In genomic region chr7:107659666-107660065, GRCh38 we compare ENCODE assay signal across 9 cellular contexts. TPM values are rescaled to one million over a fixed set of nuclear protein-coding genes. Genes with fewer than 3 reads are reported as not detected.
DNase-seq lines count a peak whose midpoint lies in the region; ATAC-seq lines count a peak whose summit lies in the region.
"Had no signal": no experiment of that assay in that cellular context is flagged by ENCODE, and none has a peak within 500 bp of the region (broad histone marks: within the 10 kb centered on the region; RNA-seq: fewer than 3 reads in every experiment).

No MANE protein-coding gene starts in this region.

- H2BK12ac ChIP-seq in mesenchymal stem cell (ENCODE audit: low read length in 2 of 2), result no peak overlapping the region

- H2AFZ ChIP-seq in mesenchymal stem cell (ENCODE audit: low read depth, low read length), result no peak overlapping the region

- no peak overlapping the region for H2BK120ac ChIP-seq in mesenchymal stem cell (ENCODE audit: low read depth, low read length)

- H4K8ac ChIP-seq in mesenchymal stem cell (ENCODE audit: low read length), result no peak overlapping the region

- peaks cover 80% of the 10 kb centered on the region for H3K27me3 Mint-ChIP-seq in CD4-positive, CD25-positive, alpha-beta regulatory T cell
- peaks cover 4% of the 10 kb centered on the region for H3K27me3 Mint-ChIP-seq in activated T-helper 17 cell treated with anti-CD3 and anti-CD28 coated beads, Interleukin-2, amount 50 U/mL, for 72 hours

- no peak overlapping the region for H2BK5ac ChIP-seq in mesenchymal stem cell (ENCODE audit: low read depth, low read length, poor library complexity, severe bottlenecking)

- H3K27ac Mint-ChIP-seq in CD4-positive, CD25-positive, alpha-beta regulatory T cell, result no peak overlapping the region
- peak overlapping the region; percentile 83 for H3K27ac Mint-ChIP-seq in activated T-helper 17 cell treated with anti-CD3 and anti-CD28 coated beads, Interleukin-2, amount 50 U/mL, for 72 hours

- ATAC-seq in CD4-positive, CD25-positive, alpha-beta regulatory T cell (ENCODE audit: low read depth in 2 of 2), result peak; percentile 78 to 83
- ATAC-seq in HG03342 (IDR thresholded peaks at IDR 0.05; ENCODE audit: unreplicated experiment), result peak; percentile 47
- ATAC-seq in activated T-helper 17 cell treated with anti-CD3 and anti-CD28 coated beads, Interleukin-2, amount 50 U/mL, for 72 hours (replicated peaks), result peak; percentile 84
- no peak for ATAC-seq in HG03378 (IDR thresholded peaks at IDR 0.05; ENCODE audit: unreplicated experiment)

- no peak overlapping the region for H3K27ac ChIP-seq in CD4-positive, CD25-positive, alpha-beta regulatory T cell (ENCODE audit: insufficient read depth, low read length, poor library complexity, severe bottlenecking)
- H3K27ac ChIP-seq in mesenchymal stem cell (ENCODE audit: low read length, poor library complexity, severe bottlenecking), result no peak overlapping the region
- H3K27ac ChIP-seq: VCaP had no signal

- H3K18ac ChIP-seq in mesenchymal stem cell (ENCODE audit: low read depth in 1 of 2, low read length in 2 of 2), result no peak overlapping the region

- H3K4me2 ChIP-seq in mesenchymal stem cell (ENCODE audit: low read length, poor library complexity, severe bottlenecking), result no peak overlapping the region

- 45% methylated on average over 3 of the region's 4 CpGs for WGBS in mesenchymal stem cell

- peaks cover 0 to 4% (median 0%) of the 10 kb centered on the region in 7 donors for H3K9me3 Mint-ChIP-seq in CD4-positive, CD25-positive, alpha-beta regulatory T cell
- H3K9me3 Mint-ChIP-seq in activated T-helper 17 cell treated with anti-CD3 and anti-CD28 coated beads, Interleukin-2, amount 50 U/mL, for 72 hours, result no peaks in the 10 kb centered on the region

- H3K14ac ChIP-seq in mesenchymal stem cell (ENCODE audit: low read length in 2 of 2), result no peak overlapping the region

- peak overlapping the region; percentile 27 for H3K4me3 ChIP-seq in CD4-positive, CD25-positive, alpha-beta regulatory T cell (ENCODE audit: low read depth, low read length)
- H3K4me3 ChIP-seq in mesenchymal stem cell (ENCODE audit: insufficient read depth in 1 of 2, low read depth in 1 of 2, low read length in 2 of 2), result no peak overlapping the region

- peaks cover 9 to 24% (median 19%) of the 10 kb centered on the region in 4 donors for H3K4me1 Mint-ChIP-seq in CD4-positive, CD25-positive, alpha-beta regulatory T cell
- H3K4me1 Mint-ChIP-seq in activated T-helper 17 cell treated with anti-CD3 and anti-CD28 coated beads, Interleukin-2, amount 50 U/mL, for 72 hours, result peaks cover 21% of the 10 kb centered on the region

- peaks cover 6% of the 10 kb centered on the region for H3K36me3 Mint-ChIP-seq in CD4-positive, CD25-positive, alpha-beta regulatory T cell
- H3K36me3 Mint-ChIP-seq in activated T-helper 17 cell treated with anti-CD3 and anti-CD28 coated beads, Interleukin-2, amount 50 U/mL, for 72 hours (ENCODE audit: low read depth), result no peaks in the 10 kb centered on the region

- no peaks in the 10 kb centered on the region for H3K79me1 ChIP-seq in mesenchymal stem cell (replicated peaks; ENCODE audit: low read length, poor library complexity, severe bottlenecking)

- H3K4me3 Mint-ChIP-seq in CD4-positive, CD25-positive, alpha-beta regulatory T cell, result peak overlapping the region; percentile 81 to 92 (median 86)
- peak overlapping the region; percentile 95 for H3K4me3 Mint-ChIP-seq in activated T-helper 17 cell treated with anti-CD3 and anti-CD28 coated beads, Interleukin-2, amount 50 U/mL, for 72 hours

- H3K4ac ChIP-seq in mesenchymal stem cell (ENCODE audit: low read depth in 1 of 2, low read length in 2 of 2), result no peak overlapping the region

- H3K9me3 ChIP-seq in CD4-positive, CD25-positive, alpha-beta regulatory T cell (ENCODE audit: control insufficient read depth in 2 of 2, low read length in 2 of 2), result no peaks in the 10 kb centered on the region
- no peaks in the 10 kb centered on the region for H3K9me3 ChIP-seq in mesenchymal stem cell (ENCODE audit: control insufficient read depth, low read length)

- no peak overlapping the region for H4K91ac ChIP-seq in mesenchymal stem cell (ENCODE audit: low read length)

- no peak overlapping the region for H2BK15ac ChIP-seq in mesenchymal stem cell (ENCODE audit: low read depth, poor library complexity, severe bottlenecking)

- H3K23ac ChIP-seq in mesenchymal stem cell (ENCODE audit: low read length in 2 of 2), result no peak overlapping the region

- peaks cover 27% of the 10 kb centered on the region for H3K4me1 ChIP-seq in CD4-positive, CD25-positive, alpha-beta regulatory T cell (ENCODE audit: control insufficient read depth, insufficient read depth, low read length, poor library complexity, severe bottlenecking)
- H3K4me1 ChIP-seq in mesenchymal stem cell (ENCODE audit: control insufficient read depth, insufficient read depth, low read depth, low read length), result peaks cover 16% of the 10 kb centered on the region

- no peaks in the 10 kb centered on the region for H3K36me3 ChIP-seq in CD4-positive, CD25-positive, alpha-beta regulatory T cell (ENCODE audit: control insufficient read depth, insufficient read depth, low read length)
- no peaks in the 10 kb centered on the region for H3K36me3 ChIP-seq in mesenchymal stem cell (ENCODE audit: control insufficient read depth in 1 of 2, insufficient read depth in 2 of 2, low read depth in 1 of 2, low read length in 2 of 2)

- peak in 1 of 3 donors; percentile 94 for DNase-seq in CD4-positive, CD25-positive, alpha-beta regulatory T cell
- DNase-seq in mesenchymal stem cell (peak; percentile 66), putamen (ENCODE audit: low spot score) (no peak), retina (no peak)
- DNase-seq in effector CD4-positive, alpha-beta T cell, result no peak

- H3K9ac ChIP-seq in mesenchymal stem cell (ENCODE audit: low read length), result no peak overlapping the region

- peaks cover 32% of the 10 kb centered on the region for H3K27me3 ChIP-seq in CD4-positive, CD25-positive, alpha-beta regulatory T cell (ENCODE audit: control insufficient read depth, insufficient read depth, low read length)
- H3K27me3 ChIP-seq in mesenchymal stem cell (ENCODE audit: control insufficient read depth in 1 of 2, insufficient read depth in 1 of 2, low read length in 2 of 2), result peaks cover 26 to 56% of the 10 kb centered on the region in 2 experiments

- H2AK5ac ChIP-seq in mesenchymal stem cell (ENCODE audit: low read length, severe bottlenecking), result no peak overlapping the region

RNA-seq across cellular contexts. Expression of gene SLC26A4, which starts 1.0 kb away (rescaled TPM):
- total RNA-seq in CD4-positive, CD25-positive, alpha-beta regulatory T cell, result 0.10 TPM
- polyA plus RNA-seq in CD4-positive, CD25-positive, alpha-beta regulatory T cell, result under 1 TPM in 2 of 4 donors, not detected in 2; 0.11 to 0.21 TPM
- 10 to 100 TPM; 14.7 to 27.5 TPM for total RNA-seq in activated T-helper 17 cell treated with anti-CD3 and anti-CD28 coated beads, Interleukin-2, amount 50 U/mL, for 72 hours
- polyA plus RNA-seq in mesenchymal stem cell (2013, experiment 1 of 2), result 0.08 TPM
- 0.08 TPM for polyA plus RNA-seq in mesenchymal stem cell (2013, experiment 2 of 2)

Comparison
In these comparisons a context has a peak if more than half of its experiments do, and no peak if none do; other contexts are left out.
1. RNA of gene SLC26A4, which starts 1.0 kb away (total RNA-seq): 14.7 to 27.5 TPM in activated T-helper 17 cell treated with anti-CD3 and anti-CD28 coated beads, Interleukin-2, amount 50 U/mL, for 72 hours; 0.10 TPM in CD4-positive, CD25-positive, alpha-beta regulatory T cell (single experiment); every median in the first group is over 10 times any median in the second.